Comparison of ENCODE assay signal across 8 cellular contexts in the genomic region with DNA sequence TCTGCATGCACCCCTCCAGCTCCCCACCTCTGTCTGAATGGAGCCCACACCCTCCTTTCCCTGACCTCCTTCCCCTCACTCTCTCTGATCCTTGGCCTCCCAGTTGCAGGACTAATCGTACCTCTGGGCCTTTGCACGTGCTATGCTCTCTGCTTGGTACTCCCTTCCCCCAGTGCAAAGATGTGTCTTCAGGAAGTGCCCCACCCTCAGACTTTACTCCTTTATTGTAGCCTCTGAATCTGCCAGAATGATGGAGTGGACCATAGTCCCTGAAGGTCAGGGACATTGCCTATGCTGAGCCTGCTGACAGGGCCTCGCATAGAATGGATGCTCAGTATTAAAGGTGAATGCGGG. TPM values are rescaled to one million over a fixed set of nuclear protein-coding genes. Genes with fewer than 3 reads are reported as not detected.
DNase-seq lines count a peak whose midpoint lies in the region; ATAC-seq and TF ChIP-seq lines count a peak whose summit lies in the region.

No MANE protein-coding gene starts in this region.

- H3K9me3 ChIP-seq in CD4-positive, alpha-beta memory T cell (ENCODE audit: control insufficient read depth in 1 of 2, low read length in 2 of 2) = no peaks in the 10 kb centered on the region
- no peaks in the 10 kb centered on the region for H3K9me3 ChIP-seq in OCI-LY7 (ENCODE audit: low read length)
- no peaks in the 10 kb centered on the region for H3K9me3 ChIP-seq in neuron (ENCODE audit: low read length)

- H3K27me3 ChIP-seq in CD4-positive, alpha-beta memory T cell (ENCODE audit: insufficient read depth, low read length) = no peaks in the 10 kb centered on the region
- H3K27me3 ChIP-seq in neuron (ENCODE audit: insufficient read depth, low read length) = no peaks in the 10 kb centered on the region

- H3K4me3 Mint-ChIP-seq in CD4-positive, alpha-beta memory T cell = peak overlapping the region; percentile 78 to 94 (median 86)

- H3K79me2 ChIP-seq in OCI-LY7 (ENCODE audit: insufficient read depth, low read depth, low read length) = peaks cover 20% of the 10 kb centered on the region; the same call in 1 of the 2 replicates

- DNase-seq in CD4-positive, alpha-beta memory T cell = peak in 2 of 5 donors; percentile 17 to 40
- DNase-seq in OCI-LY7 (ENCODE audit: low spot score) (no peak), HEK293T (ENCODE audit: extremely low spot score) (no peak), nucleus accumbens (lab: John Stamatoyannopoulos, UW) (no peak)

- peaks cover 13% of the 10 kb centered on the region for H3K36me3 ChIP-seq in CD4-positive, alpha-beta memory T cell (ENCODE audit: insufficient read depth, low read length)
- H3K36me3 ChIP-seq in OCI-LY7 (ENCODE audit: insufficient read depth, low read length) (peaks cover 16% of the 10 kb centered on the region; the same call in 1 of the 2 replicates), neuron (ENCODE audit: insufficient read depth, low read length) (peaks cover 13% of the 10 kb centered on the region)

- peaks cover 0 to 6% of the 10 kb centered on the region in 2 donors for H3K27me3 Mint-ChIP-seq in CD4-positive, alpha-beta memory T cell

- H2AFZ ChIP-seq in OCI-LY7 (ENCODE audit: low read length) = no peak overlapping the region
- H2AFZ ChIP-seq in neuron (ENCODE audit: low read depth, low read length) = no peak overlapping the region

- H3K27ac ChIP-seq in CD4-positive, alpha-beta memory T cell (ENCODE audit: low read depth, low read length) = peak overlapping the region; percentile 91
- H3K27ac ChIP-seq in OCI-LY7 (ENCODE audit: low read depth, low read length, poor library complexity, severe bottlenecking) = peak overlapping the region; percentile 89
- peak overlapping the region; percentile 100 for H3K27ac ChIP-seq in cingulate gyrus (ENCODE audit: low read depth, low read length)

- CTCF ChIA-PET in CD4-positive, alpha-beta memory T cell (lab: Charles Lee; ENCODE audit: partially characterized antibody) = interaction anchor here (5.4 to 18.3 kb wide), 5 partner anchors 10 to 45 kb away, joined by 49 to 542 read pairs (median 118); partner anchors contain the start of gene LSM4
- CTCF ChIA-PET in OCI-LY7 (lab: Charles Lee; ENCODE audit: unreplicated experiment) (interaction anchor here (1.8 kb wide), 1 partner anchor 46 kb away, joined by 9 read pairs; no protein-coding TSS in a partner anchor), HEK293T (lab: Yijun Ruan, JAX) (interaction anchor here (5.0 kb wide), 1 partner anchor 10 kb away, joined by 20 read pairs; no protein-coding TSS in a partner anchor)

- H4K20me1 ChIP-seq in OCI-LY7 (ENCODE audit: insufficient read depth, low read length) = peaks cover 10% of the 10 kb centered on the region; the same call in 1 of the 2 replicates

- no TSS peak for BruUV-seq in OCI-LY7 (replicated peaks; lab: Mats Ljungman, UMichigan)

- H3K9me2 ChIP-seq in OCI-LY7 (ENCODE audit: insufficient read depth, low read length) = no peaks in the 10 kb centered on the region

- H3K4me3 ChIP-seq in CD4-positive, alpha-beta memory T cell (ENCODE audit: low read length in 2 of 2) = peak overlapping the region; percentile 48 to 67
- H3K4me3 ChIP-seq in OCI-LY7 (ENCODE audit: low read depth, low read length, poor library complexity, severe bottlenecking) (peak overlapping the region; percentile 72), neuron (ENCODE audit: low read length) (peak overlapping the region; percentile 73)

- peak overlapping the region; percentile 94 for H3K4me2 ChIP-seq in OCI-LY7 (ENCODE audit: low read length)

- H3K36me3 Mint-ChIP-seq in CD4-positive, alpha-beta memory T cell = peaks cover 14 to 28% of the 10 kb centered on the region in 2 donors

- peak overlapping the region; percentile 96 to 99 (median 98) for H3K27ac Mint-ChIP-seq in CD4-positive, alpha-beta memory T cell

- intact Hi-C loops in CD4-positive, alpha-beta memory T cell (cut with micrococcal nuclease) = no loop called here
- intact Hi-C loops in OCI-LY7 (cut with micrococcal nuclease; ENCODE audit: unreplicated experiment) = no loop called here

- peaks cover 32 to 62% (median 46%) of the 10 kb centered on the region in 4 donors for H3K4me1 Mint-ChIP-seq in CD4-positive, alpha-beta memory T cell

- POLR2A ChIA-PET in CD4-positive, alpha-beta memory T cell (lab: Charles Lee; ENCODE audit: partially characterized antibody) = interaction anchor here (4.3 to 27.2 kb wide), 7 partner anchors 9 to 137 kb away, joined by 24 to 1691 read pairs (median 125); partner anchors contain the start of genes LSM4, MPV17L2, PIK3R2 and RAB3A
- POLR2A ChIA-PET in OCI-LY7 (lab: Charles Lee) (interaction anchor here (3.8 kb wide), 1 partner anchor 10 kb away, joined by 38 read pairs; no protein-coding TSS in a partner anchor), HEK293T (lab: Yijun Ruan, JAX) (interaction anchor here (0.7 to 9.0 kb wide), 6 partner anchors 9 to 549 kb away, joined by 3 to 491 read pairs (median 44); partner anchors contain the start of genes LSM4 and MPV17L2)

- no peak for ATAC-seq in HG02938 (IDR thresholded peaks at IDR 0.05; ENCODE audit: unreplicated experiment)
- ATAC-seq in GM19351 (IDR thresholded peaks at IDR 0.05; ENCODE audit: unreplicated experiment) = no peak

- no peak for TF ChIP-seq CTCF in OCI-LY7 (conservative IDR thresholded peaks at IDR 0.05; ENCODE audit: low read length)

- H3K9me3 Mint-ChIP-seq in CD4-positive, alpha-beta memory T cell = peaks cover 0 to 28% (median 3%) of the 10 kb centered on the region in 8 donors

- peaks cover 45% of the 10 kb centered on the region for H3K4me1 ChIP-seq in CD4-positive, alpha-beta memory T cell (ENCODE audit: insufficient read depth, low read length)
- H3K4me1 ChIP-seq in OCI-LY7 (ENCODE audit: insufficient read depth, low read length, poor library complexity, severe bottlenecking) (peaks cover 28% of the 10 kb centered on the region), neuron (ENCODE audit: insufficient read depth, low read length) (peaks cover 24% of the 10 kb centered on the region)

TF ChIP-seq in HEK293T, 16 proteins besides CTCF, POLR2A, EP300 and RAD21:
- TF ChIP-seq CTBP1 (IDR thresholded peaks at IDR 0.05; ENCODE audit: borderline replicate concordance) = no peak
- TF ChIP-seq ARNT (IDR thresholded peaks at IDR 0.05) = no peak
- no peak for TF ChIP-seq L3MBTL2 (conservative IDR thresholded peaks at IDR 0.05)
- TF ChIP-seq TARDBP (IDR thresholded peaks at IDR 0.05) = no peak
- TF ChIP-seq NFRKB (IDR thresholded peaks at IDR 0.05) = no peak
- no peak for TF ChIP-seq ZNF384 (IDR thresholded peaks at IDR 0.05)
- TF ChIP-seq SUZ12 (IDR thresholded peaks at IDR 0.05) = no peak
- no peak for TF ChIP-seq LEF1 (IDR thresholded peaks at IDR 0.05; ENCODE audit: borderline replicate concordance)
- TF ChIP-seq FOXK2 (IDR thresholded peaks at IDR 0.05) = no peak
- no peak for TF ChIP-seq PKNOX1 (IDR thresholded peaks at IDR 0.05)
- TF ChIP-seq FOXM1 (IDR thresholded peaks at IDR 0.05; ENCODE audit: borderline replicate concordance) = no peak
- no peak for TF ChIP-seq HDGF (IDR thresholded peaks at IDR 0.05; ENCODE audit: borderline replicate concordance)
- TF ChIP-seq BHLHE40 (IDR thresholded peaks at IDR 0.05; ENCODE audit: borderline replicate concordance) = no peak
- no peak for TF ChIP-seq ELF4 (IDR thresholded peaks at IDR 0.05)
- TF ChIP-seq SP1 (IDR thresholded peaks at IDR 0.05) = no peak
- TF ChIP-seq FOXA1 (IDR thresholded peaks at IDR 0.05) = no peak
TF ChIP-seq in HEK293T: peak in this region for 0.

RNA-seq across cellular contexts. Expression of gene JUND, which starts 1.3 kb away (rescaled TPM):
- 100 to 1,000 TPM; 163 TPM for total RNA-seq in CD4-positive, alpha-beta memory T cell
- 100 to 1,000 TPM in 1 of 2 donors, 10 to 100 TPM in 1; 16.5 to 133 TPM for polyA plus RNA-seq in CD4-positive, alpha-beta memory T cell
- total RNA-seq in OCI-LY7 (2014; rRNA removed; shearing (Covaris generic)) = 138 and 144 TPM in 2 replicates
- 79.0 and 92.6 TPM in 2 replicates for total RNA-seq in OCI-LY7 (2022)

RNA-seq across cellular contexts. Expression of gene IQCN, which starts 8.5 kb away (rescaled TPM):
- total RNA-seq in CD4-positive, alpha-beta memory T cell = 1 to 10 TPM; 5.5 to 5.8 TPM
- polyA plus RNA-seq in CD4-positive, alpha-beta memory T cell = 1 to 10 TPM in 1 of 2 donors, under 1 TPM in 1; 0.13 to 1.8 TPM
- total RNA-seq in OCI-LY7 (2014; rRNA removed; shearing (Covaris generic)) = 0.38 and 3.7 TPM in 2 replicates
- 1.1 and 2.6 TPM in 2 replicates for total RNA-seq in OCI-LY7 (2022)

RNA-seq across cellular contexts. Expression of gene LSM4, which starts 40.1 kb away (rescaled TPM):
- total RNA-seq in CD4-positive, alpha-beta memory T cell = 10 to 100 TPM; 64.2 to 65.0 TPM
- polyA plus RNA-seq in CD4-positive, alpha-beta memory T cell = 100 to 1,000 TPM; 121 to 164 TPM
- total RNA-seq in OCI-LY7 (2014; rRNA removed; shearing (Covaris generic)) = 451 and 482 TPM in 2 replicates
- total RNA-seq in OCI-LY7 (2022) = 232 and 252 TPM in 2 replicates

RNA-seq across cellular contexts. Expression of gene PDE4C, which starts 56.5 kb away (rescaled TPM):
- under 1 TPM in 1 of 2 experiments, not detected in 1; 0.52 TPM for total RNA-seq in CD4-positive, alpha-beta memory T cell
- not detected for polyA plus RNA-seq in CD4-positive, alpha-beta memory T cell
- not detected in 2 replicates for total RNA-seq in OCI-LY7 (2014; rRNA removed; shearing (Covaris generic))
- 0.77 and 1.4 TPM in 2 replicates for total RNA-seq in OCI-LY7 (2022)

RNA-seq across cellular contexts. Expression of gene PGPEP1, which starts 57.6 kb away (rescaled TPM):
- 10 to 100 TPM; 46.2 to 49.2 TPM for total RNA-seq in CD4-positive, alpha-beta memory T cell
- 1 to 10 TPM; 6.8 to 8.0 TPM for polyA plus RNA-seq in CD4-positive, alpha-beta memory T cell
- 15.2 and 18.9 TPM in 2 replicates for total RNA-seq in OCI-LY7 (2014; rRNA removed; shearing (Covaris generic))
- 44.1 and 54.5 TPM in 2 replicates for total RNA-seq in OCI-LY7 (2022)
